17 cellular contexts compared by ENCODE assay signal in genomic region chr13:111952814-111953213, GRCh38.
A peak's percentile ranks its signal among the peaks of the same experiment; 100 is the strongest.
DNase-seq lines count a peak whose midpoint lies in the region; ATAC-seq and TF ChIP-seq lines count a peak whose summit lies in the region.
"Had no signal": no experiment of that assay in that cellular context is flagged by ENCODE, and none has a peak within 500 bp of the region (broad histone marks: within the 10 kb centered on the region; RNA-seq: fewer than 3 reads in every experiment).

No MANE protein-coding gene starts in this region.

- no peaks in the 10 kb centered on the region for H3K9me3 Mint-ChIP-seq in activated CD8-positive, alpha-beta memory T cell treated with anti-CD3 and anti-CD28 coated beads, Interleukin-2, amount 10 ng/mL, durations not matched to agents 7 days and 5 days (ENCODE audit: low read depth)
- peaks cover 19% of the 10 kb centered on the region for H3K9me3 Mint-ChIP-seq in endodermal cell
- H3K9me3 Mint-ChIP-seq in activated T-helper 1 cell treated with anti-CD3 and anti-CD28 coated beads, Interleukin-12 subunit alpha, Interleukin-12 subunit beta, Interleukin-2, Interleukin-4 antibody, amounts not matched to agents 30 ng/mL and 10 ng/mL and 1 ng/mL, durations not matched to agents 14 hours and 24 hours and 36 hours: peaks cover 4% of the 10 kb centered on the region

- H3K4me3 Mint-ChIP-seq in activated CD8-positive, alpha-beta memory T cell treated with anti-CD3 and anti-CD28 coated beads, Interleukin-2, amount 10 ng/mL, durations not matched to agents 7 days and 5 days: no peak overlapping the region
- no peak overlapping the region for H3K4me3 Mint-ChIP-seq in endodermal cell
- no peak overlapping the region for H3K4me3 Mint-ChIP-seq in activated T-helper 1 cell treated with anti-CD3 and anti-CD28 coated beads, Interleukin-12 subunit alpha, Interleukin-12 subunit beta, Interleukin-2, Interleukin-4 antibody, amounts not matched to agents 30 ng/mL and 10 ng/mL and 1 ng/mL, durations not matched to agents 14 hours and 24 hours and 36 hours
- H3K4me3 Mint-ChIP-seq: B cell; CD14-positive monocyte; CD8-positive, alpha-beta T cell; HFFc6 had no signal

- H3K27me3 ChIP-seq in BLaER1 treated with 17β-estradiol and CSF1 and Interleukin-3, amounts not matched to agents 10 nM and 100 nM: peaks cover 0 to 15% (median 0%) of the 10 kb centered on the region in 11 experiments; a peak in 1 of 22 replicates
- H3K27me3 ChIP-seq in endodermal cell (ENCODE audit: control insufficient read depth, insufficient read depth, low read length, poor library complexity, severe bottlenecking) (no peaks in the 10 kb centered on the region), spleen (replicated peaks in 1 of 7) (peaks cover 0 to 16% (median 0%) of the 10 kb centered on the region in 7 donors)

- peaks cover 0 to 7% (median 0%) of the 10 kb centered on the region in 11 experiments; a peak in 2 of 22 replicates for H4K20me1 ChIP-seq in BLaER1 treated with 17β-estradiol and CSF1 and Interleukin-3, amounts not matched to agents 10 nM and 100 nM

- H3K27ac Mint-ChIP-seq in activated CD8-positive, alpha-beta memory T cell treated with anti-CD3 and anti-CD28 coated beads, Interleukin-2, amount 10 ng/mL, durations not matched to agents 7 days and 5 days: no peak overlapping the region
- no peak overlapping the region for H3K27ac Mint-ChIP-seq in endodermal cell
- H3K27ac Mint-ChIP-seq in activated T-helper 1 cell treated with anti-CD3 and anti-CD28 coated beads, Interleukin-12 subunit alpha, Interleukin-12 subunit beta, Interleukin-2, Interleukin-4 antibody, amounts not matched to agents 30 ng/mL and 10 ng/mL and 1 ng/mL, durations not matched to agents 14 hours and 24 hours and 36 hours: no peak overlapping the region
- H3K27ac Mint-ChIP-seq: B cell; CD8-positive, alpha-beta T cell; HFFc6; IgD-negative memory B cell had no signal

- H3K27ac ChIP-seq in BLaER1 treated with 17β-estradiol and CSF1 and Interleukin-3, amounts not matched to agents 10 nM and 100 nM: peak overlapping the region in 6 of 11 experiments; percentile 67 to 85 (median 80); a peak in 12 of 22 replicates
- no peak overlapping the region for H3K27ac ChIP-seq in endodermal cell (ENCODE audit: low read depth, low read length)
- no peak overlapping the region for H3K27ac ChIP-seq in spleen

- intact Hi-C loops in spleen (cut with DNase I; ENCODE audit: low total_unique reads): no loop called here
- intact Hi-C loops in activated T-helper 1 cell treated with anti-CD3 and anti-CD28 coated beads, Interleukin-12 subunit alpha, Interleukin-12 subunit beta, Interleukin-2, Interleukin-4 antibody, amounts not matched to agents 30 ng/mL and 10 ng/mL and 1 ng/mL, durations not matched to agents 14 hours and 24 hours and 36 hours (cut with micrococcal nuclease): no loop called here

- TF ChIP-seq POLR2A in spleen (IDR thresholded peaks at IDR 0.05): no peak

- peaks cover 34 to 50% (median 48%) of the 10 kb centered on the region in 10 experiments for H3K4me1 ChIP-seq in BLaER1 treated with 17β-estradiol and CSF1 and Interleukin-3, amounts not matched to agents 10 nM and 100 nM
- H3K4me1 ChIP-seq in endodermal cell (ENCODE audit: control insufficient read depth, insufficient read depth, low read length): no peaks in the 10 kb centered on the region
- no peaks in the 10 kb centered on the region for H3K4me1 ChIP-seq in spleen

- DNase-seq in activated CD8-positive, alpha-beta memory T cell treated with anti-CD3 and anti-CD28 coated beads, Interleukin-2, amount 10 ng/mL, durations not matched to agents 7 days and 5 days: peak; percentile 16
- DNase-seq in activated CD8-positive, alpha-beta memory T cell treated with anti-CD3 and anti-CD28 coated beads, Interleukin-2, amount 50 U/mL, for 4 hours: no peak
- DNase-seq in endodermal cell (peak; percentile 20), spleen (peak; percentile 34)
- DNase-seq in activated T-helper 1 cell treated with anti-CD3 and anti-CD28 coated beads, Interleukin-12 subunit alpha, Interleukin-12 subunit beta, Interleukin-2, Interleukin-4 antibody, amounts not matched to agents 30 ng/mL and 10 ng/mL and 1 ng/mL, durations not matched to agents 14 hours and 24 hours and 36 hours (ENCODE audit: low spot score): no peak
- DNase-seq in activated CD4-positive, alpha-beta T cell treated with anti-CD3 and anti-CD28 coated beads for 1 hour: no peak
- DNase-seq: COR-L47, DND-41, GDM1, HCEC 1CT, HFFc6 had no signal

- H3K4me2 ChIP-seq in BLaER1 treated with 17β-estradiol and CSF1 and Interleukin-3, amounts not matched to agents 10 nM and 100 nM: peak overlapping the region; percentile 74 to 98 (median 91)

- H3K27me3 Mint-ChIP-seq in activated CD8-positive, alpha-beta memory T cell treated with anti-CD3 and anti-CD28 coated beads, Interleukin-2, amount 10 ng/mL, durations not matched to agents 7 days and 5 days: no peaks in the 10 kb centered on the region
- H3K27me3 Mint-ChIP-seq in endodermal cell (ENCODE audit: insufficient read depth): peaks cover 5% of the 10 kb centered on the region
- H3K27me3 Mint-ChIP-seq in activated T-helper 1 cell treated with anti-CD3 and anti-CD28 coated beads, Interleukin-12 subunit alpha, Interleukin-12 subunit beta, Interleukin-2, Interleukin-4 antibody, amounts not matched to agents 30 ng/mL and 10 ng/mL and 1 ng/mL, durations not matched to agents 14 hours and 24 hours and 36 hours (ENCODE audit: insufficient read depth): no peaks in the 10 kb centered on the region
- H3K27me3 Mint-ChIP-seq: IgD-negative memory B cell had no signal

- peaks cover 17 to 40% (median 27%) of the 10 kb centered on the region in 11 experiments; a peak in 21 of 22 replicates for H3K9me3 ChIP-seq in BLaER1 treated with 17β-estradiol and CSF1 and Interleukin-3, amounts not matched to agents 10 nM and 100 nM (replicated peaks in 1 of 11)
- H3K9me3 ChIP-seq in endodermal cell (ENCODE audit: control insufficient read depth, low read length): peaks cover 7% of the 10 kb centered on the region
- peaks cover 0 to 42% (median 17%) of the 10 kb centered on the region in 8 donors for H3K9me3 ChIP-seq in spleen

- no peak for ATAC-seq in activated CD8-positive, alpha-beta memory T cell treated with anti-CD3 and anti-CD28 coated beads, Interleukin-2, amount 10 ng/mL, durations not matched to agents 7 days and 5 days
- ATAC-seq in HG03469 (IDR thresholded peaks at IDR 0.05; ENCODE audit: unreplicated experiment): no peak
- ATAC-seq: CD8-positive, alpha-beta T cell had no signal

- H3K9ac ChIP-seq in BLaER1 treated with 17β-estradiol and CSF1 and Interleukin-3, amounts not matched to agents 10 nM and 100 nM: peak overlapping the region in 6 of 11 experiments; percentile 10 to 74 (median 28); a peak in 10 of 22 replicates
- no peak overlapping the region for H3K9ac ChIP-seq in endodermal cell (ENCODE audit: extremely low read depth, low read length, poor library complexity, severe bottlenecking)

- H3K36me3 ChIP-seq in BLaER1 treated with 17β-estradiol and CSF1 and Interleukin-3, amounts not matched to agents 10 nM and 100 nM: no peaks in the 10 kb centered on the region; a peak in 2 of 22 replicates
- H3K36me3 ChIP-seq in endodermal cell (ENCODE audit: control insufficient read depth, insufficient read depth, low read length): no peaks in the 10 kb centered on the region
- H3K36me3 ChIP-seq in spleen: no peaks in the 10 kb centered on the region

- no peaks in the 10 kb centered on the region for H3K4me1 Mint-ChIP-seq in activated CD8-positive, alpha-beta memory T cell treated with anti-CD3 and anti-CD28 coated beads, Interleukin-2, amount 10 ng/mL, durations not matched to agents 7 days and 5 days
- peaks cover 18% of the 10 kb centered on the region for H3K4me1 Mint-ChIP-seq in endodermal cell
- H3K4me1 Mint-ChIP-seq in activated T-helper 1 cell treated with anti-CD3 and anti-CD28 coated beads, Interleukin-12 subunit alpha, Interleukin-12 subunit beta, Interleukin-2, Interleukin-4 antibody, amounts not matched to agents 30 ng/mL and 10 ng/mL and 1 ng/mL, durations not matched to agents 14 hours and 24 hours and 36 hours (ENCODE audit: low read depth): no peaks in the 10 kb centered on the region
- H3K4me1 Mint-ChIP-seq: B cell, CD14-positive monocyte, IgD-negative memory B cell had no signal

- CTCF ChIA-PET in activated CD8-positive, alpha-beta memory T cell treated with anti-CD3 and anti-CD28 coated beads, Interleukin-2, amount 10 ng/mL, durations not matched to agents 7 days and 5 days (lab: Charles Lee): no interaction called here

- no peak for TF ChIP-seq CTCF in endodermal cell (conservative IDR thresholded peaks at IDR 0.05)
- TF ChIP-seq CTCF in spleen (IDR thresholded peaks at IDR 0.05 in 8 of 11, conservative IDR thresholded peaks at IDR 0.05 in 3 of 11): no peak

- no peaks in the 10 kb centered on the region for H3K36me3 Mint-ChIP-seq in activated CD8-positive, alpha-beta memory T cell treated with anti-CD3 and anti-CD28 coated beads, Interleukin-2, amount 10 ng/mL, durations not matched to agents 7 days and 5 days
- H3K36me3 Mint-ChIP-seq in endodermal cell (ENCODE audit: low read depth): no peaks in the 10 kb centered on the region
- no peaks in the 10 kb centered on the region for H3K36me3 Mint-ChIP-seq in activated T-helper 1 cell treated with anti-CD3 and anti-CD28 coated beads, Interleukin-12 subunit alpha, Interleukin-12 subunit beta, Interleukin-2, Interleukin-4 antibody, amounts not matched to agents 30 ng/mL and 10 ng/mL and 1 ng/mL, durations not matched to agents 14 hours and 24 hours and 36 hours (ENCODE audit: low read depth)
- H3K36me3 Mint-ChIP-seq: CD14-positive monocyte; CD8-positive, alpha-beta T cell; IgD-negative memory B cell had no signal

- H3K4me3 ChIP-seq in BLaER1 treated with 17β-estradiol and CSF1 and Interleukin-3, amounts not matched to agents 10 nM and 100 nM: peak overlapping the region in 2 of 10 experiments; percentile 15 to 25; a peak in 1 of 20 replicates
- no peak overlapping the region for H3K4me3 ChIP-seq in endodermal cell (ENCODE audit: low read length)
- H3K4me3 ChIP-seq in spleen: no peak overlapping the region

- 92 to 95% methylated on average over 3 to 8 of the region's 8 CpGs for WGBS in endodermal cell (ENCODE audit: insufficient coverage in 1 of 2, insufficient read length in 1 of 2), 2 experiments
- 69 to 83% (median 78%) methylated on average over 8 of the region's 8 CpGs for WGBS in spleen, 5 donors

Comparison
In these comparisons a context has a peak if more than half of its experiments do, and no peak if none do; other contexts are left out.
1. DNase-seq: peak in activated CD8-positive, alpha-beta memory T cell treated with anti-CD3 and anti-CD28 coated beads, Interleukin-2, amount 10 ng/mL, durations not matched to agents 7 days and 5 days (single experiment), endodermal cell (single experiment) and spleen (single experiment); none in activated CD8-positive, alpha-beta memory T cell treated with anti-CD3 and anti-CD28 coated beads, Interleukin-2, amount 50 U/mL, for 4 hours (single experiment), activated T-helper 1 cell treated with anti-CD3 and anti-CD28 coated beads, Interleukin-12 subunit alpha, Interleukin-12 subunit beta, Interleukin-2, Interleukin-4 antibody, amounts not matched to agents 30 ng/mL and 10 ng/mL and 1 ng/mL, durations not matched to agents 14 hours and 24 hours and 36 hours (single experiment) and activated CD4-positive, alpha-beta T cell treated with anti-CD3 and anti-CD28 coated beads for 1 hour (single experiment).
2. H3K27ac ChIP-seq: peak in BLaER1 treated with 17β-estradiol and CSF1 and Interleukin-3, amounts not matched to agents 10 nM and 100 nM (6 of 11); none in endodermal cell (single experiment) and spleen (0 of 8).